22 cellular contexts compared by ENCODE assay signal in the genomic region with DNA sequence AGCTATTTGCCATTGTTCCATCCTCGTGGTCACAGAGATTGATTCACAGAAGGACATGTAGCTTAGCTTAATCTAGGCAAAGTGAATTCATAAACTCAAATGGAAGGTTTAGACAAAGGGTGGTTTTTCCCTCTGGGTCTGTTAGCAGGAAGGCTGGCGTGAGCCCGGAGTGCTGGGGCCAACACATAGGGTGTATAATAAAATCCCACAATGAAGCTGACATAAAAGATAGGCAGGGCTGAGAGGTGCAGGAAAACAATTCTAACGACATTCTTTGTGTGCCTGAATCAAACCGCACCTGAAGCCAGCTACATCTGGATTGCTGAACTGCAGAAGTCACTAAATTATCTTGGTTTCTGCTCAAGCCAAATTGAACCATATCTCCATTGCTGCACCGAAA.
DNase-seq lines count a peak whose midpoint lies in the region; ATAC-seq and TF ChIP-seq lines count a peak whose summit lies in the region.
"Had no signal": no experiment of that assay in that cellular context is flagged by ENCODE, and none has a peak within 500 bp of the region (broad histone marks: within the 10 kb centered on the region; RNA-seq: fewer than 3 reads in every experiment).

No MANE protein-coding gene starts in this region.

- H3K4me1 Mint-ChIP-seq in activated naive CD8-positive, alpha-beta T cell treated with anti-CD3 and anti-CD28 coated beads, Interleukin-2, amount 50 U/mL, for 24 hours = no peaks in the 10 kb centered on the region
- H3K4me1 Mint-ChIP-seq: CD4-positive, alpha-beta memory T cell; CD4-positive, CD25-positive, alpha-beta regulatory T cell; CD8-positive, alpha-beta memory T cell had no signal

- H3K9me3 Mint-ChIP-seq in activated naive CD8-positive, alpha-beta T cell treated with anti-CD3 and anti-CD28 coated beads, Interleukin-2, amount 50 U/mL, for 24 hours = no peaks in the 10 kb centered on the region
- H3K9me3 Mint-ChIP-seq: CD14-positive monocyte; CD4-positive, alpha-beta memory T cell; CD4-positive, CD25-positive, alpha-beta regulatory T cell; CD8-positive, alpha-beta memory T cell had no signal

- no peak for TF ChIP-seq EP300 in transverse colon (IDR thresholded peaks at IDR 0.05; ENCODE audit: low read depth)

- H3K36me3 Mint-ChIP-seq in activated naive CD8-positive, alpha-beta T cell treated with anti-CD3 and anti-CD28 coated beads, Interleukin-2, amount 50 U/mL, for 24 hours (ENCODE audit: low read depth) = no peaks in the 10 kb centered on the region
- H3K36me3 Mint-ChIP-seq: CD14-positive monocyte; CD4-positive, alpha-beta memory T cell; CD4-positive, CD25-positive, alpha-beta regulatory T cell; CD8-positive, alpha-beta memory T cell had no signal

- H3K4me3 Mint-ChIP-seq in activated naive CD8-positive, alpha-beta T cell treated with anti-CD3 and anti-CD28 coated beads, Interleukin-2, amount 50 U/mL, for 24 hours = no peak overlapping the region
- H3K4me3 Mint-ChIP-seq: CD14-positive monocyte; CD4-positive, CD25-positive, alpha-beta regulatory T cell; CD8-positive, alpha-beta memory T cell had no signal

- in situ Hi-C loops in transverse colon (cut with MboI; ENCODE audit: low pct_ligation_motif_present in 1 of 4, low pct_unique_long_range_greater_than_20kb in 1 of 4, low sequenced_read_pairs in 3 of 4) = no loop called here

- peak; percentile 41 for ATAC-seq in mucosa of descending colon
- ATAC-seq in Right ventricle myocardium inferior = no peak
- ATAC-seq in activated naive CD8-positive, alpha-beta T cell treated with anti-CD3 and anti-CD28 coated beads, Interleukin-2, amount 50 U/mL, for 24 hours = no peak

- H3K4me1 ChIP-seq in mucosa of descending colon (ENCODE audit: low read depth) = peaks cover 9% of the 10 kb centered on the region
- H3K4me1 ChIP-seq in transverse colon = peaks cover 11 to 23% (median 17%) of the 10 kb centered on the region in 4 donors
- H3K4me1 ChIP-seq: BE2C had no signal

- H3K9me3 ChIP-seq in mucosa of descending colon (no peaks in the 10 kb centered on the region), transverse colon (no peaks in the 10 kb centered on the region)
- H3K9me3 ChIP-seq: BLaER1 had no signal

- intact Hi-C loops in mucosa of descending colon (cut with DNase I, micrococcal nuclease) = no loop called here
- intact Hi-C loops in transverse colon (cut with DNase I; ENCODE audit: low total_unique reads) = no loop called here
- intact Hi-C loops in Right ventricle myocardium inferior (cut with DNase I) = no loop called here

- 45 to 73% methylated on average over 3 to 6 of the region's 6 CpGs for WGBS in transverse colon (ENCODE audit: low coverage in 1 of 2), 2 donors

- DNase-seq in DMS153 treated with DMSO at 0.1 percent for 48 hours (lab: John Stamatoyannopoulos, UW; ENCODE audit: unreplicated experiment) (peak; percentile 63), mucosa of descending colon (no peak), transverse colon (peak; percentile 30), Right ventricle myocardium inferior (ENCODE audit: missing footprints) (no peak), GDM1 (lab: John Stamatoyannopoulos, UW) (no peak)
- DNase-seq in activated naive CD8-positive, alpha-beta T cell treated with anti-CD3 and anti-CD28 coated beads, Interleukin-2, amount 50 U/mL, for 24 hours = no peak
- DNase-seq: 8988T; ACHN; BE2C; C1 segment of cervical spinal cord; CD4-positive, alpha-beta memory T cell; CD4-positive, CD25-positive, alpha-beta regulatory T cell; CD8-positive, alpha-beta memory T cell; COR-L47; DMS 273 treated with DMSO at 0.1 percent for 48 hours; DMS53; DMS79; DND-41; EL; GF-D8 had no signal

- TF ChIP-seq CTCF in mucosa of descending colon (IDR thresholded peaks at IDR 0.05) (no peak), transverse colon (IDR thresholded peaks at IDR 0.05) (no peak)

- peaks cover 2% of the 10 kb centered on the region for H3K27me3 Mint-ChIP-seq in activated naive CD8-positive, alpha-beta T cell treated with anti-CD3 and anti-CD28 coated beads, Interleukin-2, amount 50 U/mL, for 24 hours
- H3K27me3 Mint-ChIP-seq: CD4-positive, CD25-positive, alpha-beta regulatory T cell had no signal

- no peak for TF ChIP-seq POLR2A in transverse colon (IDR thresholded peaks at IDR 0.05)

- H3K36me3 ChIP-seq in mucosa of descending colon (ENCODE audit: low read depth) (no peaks in the 10 kb centered on the region), transverse colon (no peaks in the 10 kb centered on the region)
- H3K36me3 ChIP-seq: BE2C, BLaER1 had no signal

- H3K27me3 ChIP-seq in transverse colon = no peaks in the 10 kb centered on the region
- H3K27me3 ChIP-seq: BE2C, BLaER1 had no signal

- H3K4me3 ChIP-seq in mucosa of descending colon (no peak overlapping the region), transverse colon (no peak overlapping the region)
- H3K4me3 ChIP-seq: BLaER1 had no signal

- no peak overlapping the region for H3K27ac Mint-ChIP-seq in activated naive CD8-positive, alpha-beta T cell treated with anti-CD3 and anti-CD28 coated beads, Interleukin-2, amount 50 U/mL, for 24 hours
- H3K27ac Mint-ChIP-seq: CD14-positive monocyte; CD4-positive, CD25-positive, alpha-beta regulatory T cell; CD8-positive, alpha-beta memory T cell had no signal

- no peak overlapping the region for H3K27ac ChIP-seq in transverse colon
- H3K27ac ChIP-seq: BLaER1 had no signal

Comparison
In these comparisons a context has a peak if more than half of its experiments do, and no peak if none do; other contexts are left out.
1. DNase-seq: peak in DMS153 treated with DMSO at 0.1 percent for 48 hours (single experiment) and transverse colon (single experiment); none in mucosa of descending colon (0 of 3), Right ventricle myocardium inferior (single experiment), GDM1 (single experiment) and activated naive CD8-positive, alpha-beta T cell treated with anti-CD3 and anti-CD28 coated beads, Interleukin-2, amount 50 U/mL, for 24 hours (single experiment).